ENCODE assay signal across 25 cellular contexts in genomic region chr10:89088901-89089300, GRCh38.
"Had no signal": no experiment of that assay in that cellular context is flagged by ENCODE, and none has a peak within 500 bp of the region (broad histone marks: within the 10 kb centered on the region; RNA-seq: fewer than 3 reads in every experiment).

No MANE protein-coding gene starts in this region.

- H3K36me3 Mint-ChIP-seq: naive thymus-derived CD4-positive, alpha-beta T cell; neural progenitor cell; stimulated activated effector memory CD8-positive, alpha-beta T cell treated with anti-CD3 and anti-CD28 coated beads, Interleukin-12 subunit alpha, Interleukin-12 subunit beta, amount 100 ng/mL, for 72 hours had no signal

- H3K27ac ChIP-seq: esophagus squamous epithelium, left lung, neural progenitor cell, parathyroid adenoma, thyroid gland, vagina had no signal

- H2AFZ ChIP-seq: neural progenitor cell, parathyroid adenoma had no signal

- H3K27ac Mint-ChIP-seq: effector memory CD8-positive, alpha-beta T cell; naive thymus-derived CD4-positive, alpha-beta T cell; nephron; neural progenitor cell; progenitor cell of endocrine pancreas; stimulated activated effector memory CD8-positive, alpha-beta T cell treated with anti-CD3 and anti-CD28 coated beads, Interleukin-12 subunit alpha, Interleukin-12 subunit beta, amount 100 ng/mL, for 72 hours had no signal

- H3K4me3 Mint-ChIP-seq: effector memory CD8-positive, alpha-beta T cell; naive thymus-derived CD4-positive, alpha-beta T cell; nephron; neural progenitor cell; stimulated activated effector memory CD8-positive, alpha-beta T cell treated with anti-CD3 and anti-CD28 coated beads, Interleukin-12 subunit alpha, Interleukin-12 subunit beta, amount 100 ng/mL, for 72 hours had no signal

- H3K4me1 Mint-ChIP-seq: nephron had no signal

- ATAC-seq: effector memory CD8-positive, alpha-beta T cell; heart right ventricle; left cardiac atrium; left lung; naive thymus-derived CD4-positive, alpha-beta T cell; sciatic nerve; stimulated activated effector memory CD8-positive, alpha-beta T cell treated with anti-CD3 and anti-CD28 coated beads, Interleukin-12 subunit alpha, Interleukin-12 subunit beta, amount 100 ng/mL, for 72 hours had no signal

- H3K9me3 Mint-ChIP-seq: effector memory CD8-positive, alpha-beta T cell; naive thymus-derived CD4-positive, alpha-beta T cell; nephron; neural progenitor cell; stimulated activated effector memory CD8-positive, alpha-beta T cell treated with anti-CD3 and anti-CD28 coated beads, Interleukin-12 subunit alpha, Interleukin-12 subunit beta, amount 100 ng/mL, for 72 hours had no signal

- H3K27me3 ChIP-seq: esophagus squamous epithelium, heart right ventricle, left lung, neural progenitor cell, stomach, thyroid gland, vagina had no signal

- H3K27me3 Mint-ChIP-seq: effector memory CD8-positive, alpha-beta T cell had no signal

- DNase-seq: effector memory CD8-positive, alpha-beta T cell; erythroblast; esophagus squamous epithelium; foreskin melanocyte; glutamatergic neuron; heart right ventricle; hippocampal formation; left cardiac atrium; left lung; mesendoderm; midbrain; naive thymus-derived CD4-positive, alpha-beta T cell; stimulated activated CD4-positive, alpha-beta T cell treated with anti-CD3 and anti-CD28 coated beads, Interleukin-2, amount 100 ng/mL, for 24 hours; stimulated activated CD4-positive, alpha-beta T cell treated with anti-CD3 and anti-CD28 coated beads, Interleukin-4, amount 100 ng/mL, for 24 hours; stimulated activated naive CD4-positive, alpha-beta T cell treated with Interleukin-2 at 50 U/mL for 16 hours; stomach; thyroid gland; trophoblast cell had no signal

- H3K36me3 ChIP-seq: esophagus squamous epithelium, heart right ventricle, left lung, neural progenitor cell, stomach, thyroid gland, vagina had no signal

- H3K4me3 ChIP-seq: esophagus squamous epithelium, heart right ventricle, left lung, neural progenitor cell, stomach, thyroid gland, vagina had no signal

- H3K9me3 ChIP-seq: esophagus squamous epithelium, heart right ventricle, left lung, stomach, thyroid gland, vagina had no signal

- H3K4me1 ChIP-seq: parathyroid adenoma had no signal

- H3K4me2 ChIP-seq: neural progenitor cell had no signal

- H3K9ac ChIP-seq: neural progenitor cell, parathyroid adenoma had no signal
